ENCODE assay signal across 8 cellular contexts in the genomic region with DNA sequence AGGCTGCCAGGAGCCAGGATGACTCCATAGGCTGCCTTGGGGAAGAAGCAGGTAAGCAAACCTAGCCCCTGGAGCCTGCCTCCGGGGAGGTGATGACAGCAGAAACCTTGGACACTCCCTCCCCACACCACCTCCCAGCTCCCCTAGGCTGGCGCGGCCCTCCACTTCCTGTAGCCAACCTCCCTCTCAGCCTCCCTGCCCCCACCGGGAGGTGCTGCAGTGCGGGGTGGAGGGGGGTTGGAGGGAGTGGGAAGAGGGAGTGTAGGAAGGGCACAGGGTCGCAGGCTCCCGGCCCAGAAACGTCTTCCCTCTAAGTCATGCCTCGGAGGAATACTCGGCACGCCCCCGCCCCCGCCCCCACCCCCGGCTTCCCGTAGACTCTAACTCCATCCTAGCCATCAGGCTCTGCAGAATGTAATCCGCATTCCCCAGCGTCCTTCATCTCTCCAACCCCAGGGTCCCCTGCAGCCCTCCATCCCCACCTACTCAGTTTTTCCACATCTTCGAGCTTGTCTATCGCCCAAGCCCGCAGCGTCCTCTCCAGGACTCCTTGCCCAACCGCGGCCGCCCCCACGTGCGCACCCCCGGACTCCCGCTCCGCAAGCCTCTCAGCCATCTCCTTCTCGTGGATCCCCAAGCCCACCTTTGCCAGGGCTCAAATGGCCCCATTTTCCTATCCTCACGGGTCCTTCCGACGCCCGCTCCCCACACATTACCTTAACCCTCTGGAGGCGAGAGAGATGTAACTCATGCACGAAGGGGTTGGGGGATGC. TPM values are rescaled to one million over a fixed set of nuclear protein-coding genes. Genes with fewer than 3 reads are reported as not detected.
DNase-seq lines count a peak whose midpoint lies in the region; ATAC-seq and TF ChIP-seq lines count a peak whose summit lies in the region.

No MANE protein-coding gene starts in this region.

- ATAC-seq in Panc1 (peak; percentile 49), GM19351 (IDR thresholded peaks at IDR 0.05; ENCODE audit: unreplicated experiment) (no peak)

- H3K27me3 Mint-ChIP-seq in nephron progenitor cell (ENCODE audit: low read depth, poor library complexity): no peaks in the 10 kb centered on the region

- no peak for TF ChIP-seq POLR2A in testis (IDR thresholded peaks at IDR 0.05)

- H3K4me3 Mint-ChIP-seq in nephron progenitor cell: peak overlapping the region; percentile 95

- no peaks in the 10 kb centered on the region for H3K27me3 ChIP-seq in Panc1 (ENCODE audit: control insufficient read depth, insufficient read depth, low read length)
- no peaks in the 10 kb centered on the region for H3K27me3 ChIP-seq in testis

- H3K4me1 ChIP-seq in Panc1 (ENCODE audit: control insufficient read depth, insufficient read depth, low read length) (peaks cover 10% of the 10 kb centered on the region; the same call in 1 of the 2 replicates), testis (peaks cover 9% of the 10 kb centered on the region)

- DNase-seq in Daoy (ENCODE audit: low read depth) (peak; percentile 82), HT1080 (ENCODE audit: low read depth) (peak; percentile 80), Panc1 (ENCODE audit: low read depth, low spot score) (no peak), activated gamma-delta T cell (lab: John Stamatoyannopoulos, UW) (peak; percentile 26), foreskin fibroblast (peak; percentile 29 to 73), nephron progenitor cell (peak; percentile 79), testis (peak; percentile 54)

- H3K27ac Mint-ChIP-seq in nephron progenitor cell: peak overlapping the region; percentile 97

- H3K9me3 Mint-ChIP-seq in nephron progenitor cell: peaks cover under 1% of the 10 kb centered on the region

- H3K36me3 ChIP-seq in Panc1 (ENCODE audit: control insufficient read depth, insufficient read depth, low read length) (peaks cover 5% of the 10 kb centered on the region; the same call in 1 of the 2 replicates), testis (ENCODE audit: low read depth, missing control alignments) (no peaks in the 10 kb centered on the region)

- TF ChIP-seq CTCF in Panc1 (IDR thresholded peaks at IDR 0.05) (no peak), foreskin fibroblast (IDR thresholded peaks at IDR 0.05; ENCODE audit: low read depth, low read length) (no peak), nephron progenitor cell (IDR thresholded peaks at IDR 0.05) (no peak), testis (IDR thresholded peaks at IDR 0.05) (no peak)

- 0% methylated on average over 21 to 36 of the region's 36 CpGs for WGBS in testis, 2 donors

- CTCF ChIA-PET in Panc1 (lab: Charles Lee): interaction anchor here (0.5 to 1.5 kb wide), 4 partner anchors 24 to 596 kb away, joined by 3 to 6 read pairs (median 3); a partner anchor contains a TSS

- intact Hi-C loops in Panc1 (cut with micrococcal nuclease; ENCODE audit: unreplicated experiment): no loop called here
- intact Hi-C loops in testis (cut with DNase I; ENCODE audit: low total_unique reads): loop anchor here (10.0 kb wide), 1 partner anchor 142 kb away; a partner anchor contains a TSS

- peak overlapping the region; percentile 71 for H3K27ac ChIP-seq in Panc1 (ENCODE audit: low read length)
- no peak overlapping the region for H3K27ac ChIP-seq in testis

- no TSS peak for BruUV-seq in Panc1 (replicated peaks; lab: Mats Ljungman, UMichigan)

- POLR2A ChIA-PET in Panc1 (lab: Charles Lee): interaction anchor here (0.6 kb wide), 1 partner anchor 10 kb away, joined by 3 read pairs; no protein-coding TSS in a partner anchor

- H3K9me3 ChIP-seq in Panc1 (ENCODE audit: control insufficient read depth, insufficient read depth, low read depth, low read length): no peaks in the 10 kb centered on the region
- H3K9me3 ChIP-seq in testis: no peaks in the 10 kb centered on the region

- H3K4me1 Mint-ChIP-seq in nephron progenitor cell: peaks cover 46% of the 10 kb centered on the region

- H3K4me3 ChIP-seq in Panc1 (ENCODE audit: low read depth in 2 of 2, low read length in 2 of 2) (peak overlapping the region; percentile 77 to 90), foreskin fibroblast (ENCODE audit: low read depth in 1 of 2, low read length in 2 of 2) (peak overlapping the region; percentile 84 to 92), testis (peak overlapping the region; percentile 80 to 97)

- peaks cover 20% of the 10 kb centered on the region for H3K36me3 Mint-ChIP-seq in nephron progenitor cell (ENCODE audit: low read depth)

- in situ Hi-C loops in Panc1 (cut with HindIII; ENCODE audit: low pct_unique_long_range_greater_than_20kb, low sequenced_read_pairs): no loop called here

RNA-seq across cellular contexts. Expression of a gene that starts 0.5 kb away (rescaled TPM):
- 10.7 and 11.6 TPM in 2 replicates for total RNA-seq in Daoy (2014; rRNA removed; shearing (Covaris generic))
- 22.3 and 25.4 TPM in 2 replicates for total RNA-seq in HT1080 (2014; rRNA removed; shearing (Covaris generic))
- 49.6 and 61.2 TPM in 2 replicates for polyA plus RNA-seq in HT1080 (2015; cell fraction: cytosol; rRNA removed)
- polyA plus RNA-seq in HT1080 (2015; cell fraction: nucleus; rRNA removed): 194 and 241 TPM in 2 replicates
- total RNA-seq in Panc1 (2021; ENCODE audit: unreplicated experiment) (58.5 TPM), testis (10 to 100 TPM in 1 of 2 donors, 1 to 10 TPM in 1; 9.9 to 13.4 TPM)
- polyA plus RNA-seq in Panc1 (2012; ENCODE audit: insufficient read length): 76.3 TPM
- polyA plus RNA-seq in testis (ENCODE audit: insufficient read depth, low read depth, low replicate concordance): 16.1 TPM

RNA-seq across cellular contexts. Expression of a gene that starts 23.3 kb away (rescaled TPM):
- total RNA-seq in Daoy (2014; rRNA removed; shearing (Covaris generic)): not detected in 2 replicates
- not detected in 2 replicates for total RNA-seq in HT1080 (2014; rRNA removed; shearing (Covaris generic))
- polyA plus RNA-seq in HT1080 (2015; cell fraction: cytosol; rRNA removed): not detected in 2 replicates
- not detected in 2 replicates for polyA plus RNA-seq in HT1080 (2015; cell fraction: nucleus; rRNA removed)
- 0.05 TPM for total RNA-seq in Panc1 (2021; ENCODE audit: unreplicated experiment)
- polyA plus RNA-seq in Panc1 (2012; ENCODE audit: insufficient read length): not detected
- total RNA-seq in testis: 10 to 100 TPM; 17.8 to 23.4 TPM
- polyA plus RNA-seq in testis (ENCODE audit: insufficient read depth, low read depth, low replicate concordance): 39.7 TPM

RNA-seq across cellular contexts. Expression of a gene that starts 23.5 kb away (rescaled TPM):
- total RNA-seq in Daoy (2014; rRNA removed; shearing (Covaris generic)): 241 and 246 TPM in 2 replicates
- total RNA-seq in HT1080 (2014; rRNA removed; shearing (Covaris generic)): 276 and 421 TPM in 2 replicates
- polyA plus RNA-seq in HT1080 (2015; cell fraction: cytosol; rRNA removed): 227 and 336 TPM in 2 replicates
- polyA plus RNA-seq in HT1080 (2015; cell fraction: nucleus; rRNA removed): 104 and 140 TPM in 2 replicates
- total RNA-seq in Panc1 (2021; ENCODE audit: unreplicated experiment): 306 TPM
- polyA plus RNA-seq in Panc1 (2012; ENCODE audit: insufficient read length): 308 TPM
- 10 to 100 TPM; 75.5 to 79.8 TPM for total RNA-seq in testis
- polyA plus RNA-seq in testis (ENCODE audit: insufficient read depth, low read depth, low replicate concordance): 86.2 TPM

RNA-seq across cellular contexts. Expression of a gene that starts 28.9 kb away (rescaled TPM):
- total RNA-seq in Daoy (2014; rRNA removed; shearing (Covaris generic)): 2.4 and 4.3 TPM in 2 replicates
- total RNA-seq in HT1080 (2014; rRNA removed; shearing (Covaris generic)): 9.3 TPM in 2 replicates
- polyA plus RNA-seq in HT1080 (2015; cell fraction: cytosol; rRNA removed): 8.1 and 11.9 TPM in 2 replicates
- polyA plus RNA-seq in HT1080 (2015; cell fraction: nucleus; rRNA removed): 23.1 and 27.2 TPM in 2 replicates
- total RNA-seq in Panc1 (2021; ENCODE audit: unreplicated experiment): 19.5 TPM
- polyA plus RNA-seq in Panc1 (2012; ENCODE audit: insufficient read length): 11.0 TPM
- 10 to 100 TPM; 72.8 to 77.2 TPM for total RNA-seq in testis
- 106 TPM for polyA plus RNA-seq in testis (ENCODE audit: insufficient read depth, low read depth, low replicate concordance)

Comparison
In these comparisons a context has a peak if more than half of its experiments do, and no peak if none do; other contexts are left out.
1. RNA of a gene that starts 23.3 kb away (total RNA-seq): 17.8 to 23.4 TPM in testis; 0.05 TPM in Panc1 (single experiment), not detected in Daoy and not detected in HT1080; every median in the first group is over 10 times any median in the second.
2. Peak in every context shown above with its lines, with median percentiles within 50 percentile points of each other: H3K4me3 ChIP-seq.